In the genomic region with DNA sequence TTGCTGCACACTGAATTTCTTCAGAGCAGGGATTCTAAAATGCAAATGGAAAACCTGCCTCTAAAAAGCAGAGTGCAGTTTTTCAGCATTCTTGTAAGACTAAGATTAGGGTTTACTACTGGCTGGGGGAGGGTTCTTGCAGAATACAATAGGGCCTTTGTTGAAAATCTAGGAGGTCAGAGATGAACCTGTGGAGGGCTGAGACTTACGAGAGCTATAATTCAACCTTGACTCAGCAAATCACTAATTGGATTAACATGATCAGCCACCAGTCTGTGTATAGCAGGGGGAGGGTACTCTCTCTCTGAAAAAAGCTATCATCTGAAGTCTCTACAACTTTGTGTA, we compare ENCODE assay signal across 13 cellular contexts.
DNase-seq lines count a peak whose midpoint lies in the region; ATAC-seq and TF ChIP-seq lines count a peak whose summit lies in the region.
"Had no signal": no experiment of that assay in that cellular context is flagged by ENCODE, and none has a peak within 500 bp of the region (broad histone marks: within the 10 kb centered on the region; RNA-seq: fewer than 3 reads in every experiment).

No MANE protein-coding gene starts in this region.

- H3K4me1 ChIP-seq in psoas muscle, result peaks cover 7% of the 10 kb centered on the region

- TF ChIP-seq CTCF in chondrocyte (IDR thresholded peaks at IDR 0.05) (no peak), psoas muscle (IDR thresholded peaks at IDR 0.05) (no peak)

- no peaks in the 10 kb centered on the region for H3K27me3 Mint-ChIP-seq in chondrocyte (ENCODE audit: low read depth)

- H3K36me3 Mint-ChIP-seq in chondrocyte (ENCODE audit: low read depth), result no peaks in the 10 kb centered on the region

- no peaks in the 10 kb centered on the region for H3K9me3 Mint-ChIP-seq in chondrocyte (ENCODE audit: low read depth)

- no peak overlapping the region for H3K27ac Mint-ChIP-seq in chondrocyte (ENCODE audit: unreplicated experiment)

- WGBS in psoas muscle, 3 donors, result 52 to 67% (median 60%) methylated on average over 1 of the region's 1 CpG

- no peak overlapping the region for H3K27ac ChIP-seq in psoas muscle
- H3K27ac ChIP-seq: RWPE1, suprapubic skin had no signal

- intact Hi-C loops in psoas muscle (cut with DNase I), result no loop called here

- H3K4me3 ChIP-seq in psoas muscle, result peak overlapping the region; percentile 51
- H3K4me3 ChIP-seq: suprapubic skin had no signal

- DNase-seq in H4 (ENCODE audit: low spot score) (peak; percentile 58), NCI-H524 treated with DMSO at 0.1 percent for 48 hours (lab: John Stamatoyannopoulos, UW) (peak; percentile 70), chondrocyte (ENCODE audit: low spot score) (no peak), psoas muscle (no peak)
- no peak for DNase-seq in activated naive CD4-positive, alpha-beta T cell (lab: John Stamatoyannopoulos, UW)
- no peak for DNase-seq in activated CD4-positive, alpha-beta T cell treated with anti-CD3 and anti-CD28 coated beads for 4 hours
- DNase-seq: cerebellar nuclear complex, COR-L47, NCI-H1417 treated with DMSO at 0.1 percent for 48 hours had no signal

- H3K36me3 ChIP-seq in psoas muscle (ENCODE audit: insufficient read depth in 1 of 2, low read depth in 1 of 2), result no peaks in the 10 kb centered on the region
- H3K36me3 ChIP-seq: suprapubic skin had no signal

- H3K9me3 ChIP-seq in psoas muscle, result no peaks in the 10 kb centered on the region
- H3K9me3 ChIP-seq: suprapubic skin had no signal

- peaks cover 0 to 2% (median 0%) of the 10 kb centered on the region in 3 donors for H3K27me3 ChIP-seq in psoas muscle (ENCODE audit: insufficient read depth in 3 of 3, low read length in 2 of 3)
- H3K27me3 ChIP-seq: suprapubic skin had no signal

- H3K4me1 Mint-ChIP-seq in chondrocyte (ENCODE audit: low read depth), result peaks cover 69% of the 10 kb centered on the region

- ATAC-seq in psoas muscle (no peak), GM21619 (IDR thresholded peaks at IDR 0.05; ENCODE audit: unreplicated experiment) (no peak), GM21737 (IDR thresholded peaks at IDR 0.05; ENCODE audit: unreplicated experiment) (no peak)

- H3K4me3 Mint-ChIP-seq in chondrocyte (ENCODE audit: unreplicated experiment), result peak overlapping the region; percentile 37

Comparison
In these comparisons a context has a peak if more than half of its experiments do, and no peak if none do; other contexts are left out.
1. DNase-seq: peak in H4 (single experiment) and NCI-H524 treated with DMSO at 0.1 percent for 48 hours (single experiment); none in chondrocyte (single experiment), psoas muscle (0 of 2), activated naive CD4-positive, alpha-beta T cell (0 of 4) and activated CD4-positive, alpha-beta T cell treated with anti-CD3 and anti-CD28 coated beads for 4 hours (0 of 2).